2 cellular contexts compared by ENCODE assay signal in genomic region chr1:230894032-230894431, GRCh38.
TF ChIP-seq lines count a peak whose summit lies in the region.

No MANE protein-coding gene starts in this region.

TF ChIP-seq in GM23338, 12 proteins besides CTCF, POLR2A, EP300 and RAD21 (continued from another document):
- no peak for TF ChIP-seq ZNF462 (CRISPR knock-in tag; IDR thresholded peaks at IDR 0.05)
- TF ChIP-seq EZH2 (IDR thresholded peaks at IDR 0.05; ENCODE audit: low read depth, unreplicated experiment) = no peak
- no peak for TF ChIP-seq ETS1 (IDR thresholded peaks at IDR 0.05)

TF ChIP-seq in WTC11, 78 proteins besides CTCF, POLR2A, EP300 and RAD21 (continued from another document):
- TF ChIP-seq RORB (CRISPR knock-in tag; IDR thresholded peaks at IDR 0.05) (no peak), GTF2I (CRISPR knock-in tag; conservative IDR thresholded peaks at IDR 0.05) (no peak), ATF2 (CRISPR knock-in tag; IDR thresholded peaks at IDR 0.05; ENCODE audit: borderline replicate concordance, low read depth) (no peak)
TF ChIP-seq in WTC11: peak in this region for 0.
